ENCODE assay signal across 1 cellular context in the genomic region with DNA sequence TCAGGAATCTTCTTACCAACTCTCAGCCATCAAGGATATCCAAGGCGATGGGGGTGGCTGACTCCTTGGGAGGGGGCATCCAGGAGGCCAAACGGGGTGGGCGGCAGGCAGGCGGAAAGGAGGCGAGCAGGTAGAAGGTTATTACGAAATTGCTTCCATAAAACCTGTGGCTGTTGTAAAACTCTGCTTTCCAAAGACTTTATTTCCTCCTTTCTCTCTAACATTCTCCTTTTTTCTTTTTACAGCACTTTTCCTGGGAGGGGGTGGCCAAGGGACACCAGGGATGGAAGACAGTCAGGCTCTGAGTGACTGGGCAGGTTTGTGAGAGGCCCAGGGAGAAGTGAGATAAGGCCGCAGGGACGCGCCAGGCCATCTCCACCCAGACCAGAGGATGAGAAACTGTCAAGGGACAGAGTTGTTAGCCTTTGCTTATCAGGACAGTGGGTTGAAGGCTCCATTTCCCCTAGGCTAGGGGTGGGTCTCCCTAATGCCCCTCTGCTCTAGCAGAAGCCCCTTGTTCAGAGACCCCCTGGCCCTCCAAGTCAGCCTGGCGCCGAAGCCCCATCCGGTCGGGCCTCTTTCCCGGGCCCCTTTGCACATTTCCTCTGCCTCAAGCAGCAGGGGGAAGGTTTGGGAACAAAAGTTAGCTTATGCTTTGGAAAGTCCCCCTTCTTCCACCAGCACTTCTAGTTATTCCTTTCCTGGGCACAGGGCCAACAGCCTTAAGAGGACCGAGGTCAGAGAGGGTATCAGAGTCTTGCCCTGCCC.
TF ChIP-seq lines count a peak whose summit lies in the region.

No MANE protein-coding gene starts in this region.

TF ChIP-seq in K562, 482 proteins besides CTCF, POLR2A, EP300 and RAD21 (continued from another document and continues in another):
- TF ChIP-seq, protein P1, sequence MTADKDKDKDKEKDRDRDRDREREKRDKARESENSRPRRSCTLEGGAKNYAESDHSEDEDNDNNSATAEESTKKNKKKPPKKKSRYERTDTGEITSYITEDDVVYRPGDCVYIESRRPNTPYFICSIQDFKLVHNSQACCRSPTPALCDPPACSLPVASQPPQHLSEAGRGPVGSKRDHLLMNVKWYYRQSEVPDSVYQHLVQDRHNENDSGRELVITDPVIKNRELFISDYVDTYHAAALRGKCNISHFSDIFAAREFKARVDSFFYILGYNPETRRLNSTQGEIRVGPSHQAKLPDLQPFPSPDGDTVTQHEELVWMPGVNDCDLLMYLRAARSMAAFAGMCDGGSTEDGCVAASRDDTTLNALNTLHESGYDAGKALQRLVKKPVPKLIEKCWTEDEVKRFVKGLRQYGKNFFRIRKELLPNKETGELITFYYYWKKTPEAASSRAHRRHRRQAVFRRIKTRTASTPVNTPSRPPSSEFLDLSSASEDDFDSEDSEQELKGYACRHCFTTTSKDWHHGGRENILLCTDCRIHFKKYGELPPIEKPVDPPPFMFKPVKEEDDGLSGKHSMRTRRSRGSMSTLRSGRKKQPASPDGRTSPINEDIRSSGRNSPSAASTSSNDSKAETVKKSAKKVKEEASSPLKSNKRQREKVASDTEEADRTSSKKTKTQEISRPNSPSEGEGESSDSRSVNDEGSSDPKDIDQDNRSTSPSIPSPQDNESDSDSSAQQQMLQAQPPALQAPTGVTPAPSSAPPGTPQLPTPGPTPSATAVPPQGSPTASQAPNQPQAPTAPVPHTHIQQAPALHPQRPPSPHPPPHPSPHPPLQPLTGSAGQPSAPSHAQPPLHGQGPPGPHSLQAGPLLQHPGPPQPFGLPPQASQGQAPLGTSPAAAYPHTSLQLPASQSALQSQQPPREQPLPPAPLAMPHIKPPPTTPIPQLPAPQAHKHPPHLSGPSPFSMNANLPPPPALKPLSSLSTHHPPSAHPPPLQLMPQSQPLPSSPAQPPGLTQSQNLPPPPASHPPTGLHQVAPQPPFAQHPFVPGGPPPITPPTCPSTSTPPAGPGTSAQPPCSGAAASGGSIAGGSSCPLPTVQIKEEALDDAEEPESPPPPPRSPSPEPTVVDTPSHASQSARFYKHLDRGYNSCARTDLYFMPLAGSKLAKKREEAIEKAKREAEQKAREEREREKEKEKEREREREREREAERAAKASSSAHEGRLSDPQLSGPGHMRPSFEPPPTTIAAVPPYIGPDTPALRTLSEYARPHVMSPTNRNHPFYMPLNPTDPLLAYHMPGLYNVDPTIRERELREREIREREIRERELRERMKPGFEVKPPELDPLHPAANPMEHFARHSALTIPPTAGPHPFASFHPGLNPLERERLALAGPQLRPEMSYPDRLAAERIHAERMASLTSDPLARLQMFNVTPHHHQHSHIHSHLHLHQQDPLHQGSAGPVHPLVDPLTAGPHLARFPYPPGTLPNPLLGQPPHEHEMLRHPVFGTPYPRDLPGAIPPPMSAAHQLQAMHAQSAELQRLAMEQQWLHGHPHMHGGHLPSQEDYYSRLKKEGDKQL (CRISPR knock-in tag; IDR thresholded peaks at IDR 0.05; ENCODE audit: borderline replicate concordance), result no peak
- no peak for TF ChIP-seq KHSRP (IDR thresholded peaks at IDR 0.05)
- TF ChIP-seq COPS2 (conservative IDR thresholded peaks at IDR 0.05), result no peak
- no peak for TF ChIP-seq NR2C2 (CRISPR knock-in tag; IDR thresholded peaks at IDR 0.05)
- no peak; the same call in 1 of the 2 replicates for TF ChIP-seq NR2C2 (tag; IDR thresholded peaks at IDR 0.05)
- peak; percentile 33 for TF ChIP-seq EGR1 (conservative IDR thresholded peaks at IDR 0.05)
- no peak for TF ChIP-seq ZNF384 (IDR thresholded peaks at IDR 0.05; ENCODE audit: low read depth, low read length)
- TF ChIP-seq, protein P2, sequence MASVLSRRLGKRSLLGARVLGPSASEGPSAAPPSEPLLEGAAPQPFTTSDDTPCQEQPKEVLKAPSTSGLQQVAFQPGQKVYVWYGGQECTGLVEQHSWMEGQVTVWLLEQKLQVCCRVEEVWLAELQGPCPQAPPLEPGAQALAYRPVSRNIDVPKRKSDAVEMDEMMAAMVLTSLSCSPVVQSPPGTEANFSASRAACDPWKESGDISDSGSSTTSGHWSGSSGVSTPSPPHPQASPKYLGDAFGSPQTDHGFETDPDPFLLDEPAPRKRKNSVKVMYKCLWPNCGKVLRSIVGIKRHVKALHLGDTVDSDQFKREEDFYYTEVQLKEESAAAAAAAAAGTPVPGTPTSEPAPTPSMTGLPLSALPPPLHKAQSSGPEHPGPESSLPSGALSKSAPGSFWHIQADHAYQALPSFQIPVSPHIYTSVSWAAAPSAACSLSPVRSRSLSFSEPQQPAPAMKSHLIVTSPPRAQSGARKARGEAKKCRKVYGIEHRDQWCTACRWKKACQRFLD (CRISPR knock-in tag; IDR thresholded peaks at IDR 0.05), result peak; percentile 60; the same call in 1 of the 2 replicates
- TF ChIP-seq, protein P3, sequence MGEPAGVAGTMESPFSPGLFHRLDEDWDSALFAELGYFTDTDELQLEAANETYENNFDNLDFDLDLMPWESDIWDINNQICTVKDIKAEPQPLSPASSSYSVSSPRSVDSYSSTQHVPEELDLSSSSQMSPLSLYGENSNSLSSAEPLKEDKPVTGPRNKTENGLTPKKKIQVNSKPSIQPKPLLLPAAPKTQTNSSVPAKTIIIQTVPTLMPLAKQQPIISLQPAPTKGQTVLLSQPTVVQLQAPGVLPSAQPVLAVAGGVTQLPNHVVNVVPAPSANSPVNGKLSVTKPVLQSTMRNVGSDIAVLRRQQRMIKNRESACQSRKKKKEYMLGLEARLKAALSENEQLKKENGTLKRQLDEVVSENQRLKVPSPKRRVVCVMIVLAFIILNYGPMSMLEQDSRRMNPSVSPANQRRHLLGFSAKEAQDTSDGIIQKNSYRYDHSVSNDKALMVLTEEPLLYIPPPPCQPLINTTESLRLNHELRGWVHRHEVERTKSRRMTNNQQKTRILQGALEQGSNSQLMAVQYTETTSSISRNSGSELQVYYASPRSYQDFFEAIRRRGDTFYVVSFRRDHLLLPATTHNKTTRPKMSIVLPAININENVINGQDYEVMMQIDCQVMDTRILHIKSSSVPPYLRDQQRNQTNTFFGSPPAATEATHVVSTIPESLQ (CRISPR knock-in tag; IDR thresholded peaks at IDR 0.05), result peak; percentile 49; the same call in 1 of the 2 replicates
- TF ChIP-seq, protein P4, sequence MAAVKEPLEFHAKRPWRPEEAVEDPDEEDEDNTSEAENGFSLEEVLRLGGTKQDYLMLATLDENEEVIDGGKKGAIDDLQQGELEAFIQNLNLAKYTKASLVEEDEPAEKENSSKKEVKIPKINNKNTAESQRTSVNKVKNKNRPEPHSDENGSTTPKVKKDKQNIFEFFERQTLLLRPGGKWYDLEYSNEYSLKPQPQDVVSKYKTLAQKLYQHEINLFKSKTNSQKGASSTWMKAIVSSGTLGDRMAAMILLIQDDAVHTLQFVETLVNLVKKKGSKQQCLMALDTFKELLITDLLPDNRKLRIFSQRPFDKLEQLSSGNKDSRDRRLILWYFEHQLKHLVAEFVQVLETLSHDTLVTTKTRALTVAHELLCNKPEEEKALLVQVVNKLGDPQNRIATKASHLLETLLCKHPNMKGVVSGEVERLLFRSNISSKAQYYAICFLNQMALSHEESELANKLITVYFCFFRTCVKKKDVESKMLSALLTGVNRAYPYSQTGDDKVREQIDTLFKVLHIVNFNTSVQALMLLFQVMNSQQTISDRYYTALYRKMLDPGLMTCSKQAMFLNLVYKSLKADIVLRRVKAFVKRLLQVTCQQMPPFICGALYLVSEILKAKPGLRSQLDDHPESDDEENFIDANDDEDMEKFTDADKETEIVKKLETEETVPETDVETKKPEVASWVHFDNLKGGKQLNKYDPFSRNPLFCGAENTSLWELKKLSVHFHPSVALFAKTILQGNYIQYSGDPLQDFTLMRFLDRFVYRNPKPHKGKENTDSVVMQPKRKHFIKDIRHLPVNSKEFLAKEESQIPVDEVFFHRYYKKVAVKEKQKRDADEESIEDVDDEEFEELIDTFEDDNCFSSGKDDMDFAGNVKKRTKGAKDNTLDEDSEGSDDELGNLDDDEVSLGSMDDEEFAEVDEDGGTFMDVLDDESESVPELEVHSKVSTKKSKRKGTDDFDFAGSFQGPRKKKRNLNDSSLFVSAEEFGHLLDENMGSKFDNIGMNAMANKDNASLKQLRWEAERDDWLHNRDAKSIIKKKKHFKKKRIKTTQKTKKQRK (IDR thresholded peaks at IDR 0.05; ENCODE audit: borderline replicate concordance, low read depth, low read length), result no peak
- no peak for TF ChIP-seq ARHGAP35 (IDR thresholded peaks at IDR 0.05; ENCODE audit: partially characterized antibody)
- TF ChIP-seq RFX7 (CRISPR knock-in tag; IDR thresholded peaks at IDR 0.05), result no peak
- TF ChIP-seq CBX8 (IDR thresholded peaks at IDR 0.05; ENCODE audit: borderline replicate concordance, extremely low read depth, low read depth, low read length, poor library complexity, severe bottlenecking), result no peak
- TF ChIP-seq RB1 (IDR thresholded peaks at IDR 0.05; ENCODE audit: low read depth), result no peak
- peak; percentile 56; the same call in 1 of the 2 replicates for TF ChIP-seq TEAD4 (IDR thresholded peaks at IDR 0.05; ENCODE audit: low read length)
- no peak for TF ChIP-seq TEAD4 (CRISPR knock-in tag; IDR thresholded peaks at IDR 0.05; ENCODE audit: borderline replicate concordance)
- TF ChIP-seq BCL6 (CRISPR knock-in tag; IDR thresholded peaks at IDR 0.05), result no peak
- no peak for TF ChIP-seq JUNB (CRISPR knock-in tag; conservative IDR thresholded peaks at IDR 0.05)
- TF ChIP-seq ZFX (CRISPR knock-in tag; IDR thresholded peaks at IDR 0.05), result peak; percentile 76
- TF ChIP-seq ILF3 (IDR thresholded peaks at IDR 0.05; ENCODE audit: borderline replicate concordance), result no peak
- TF ChIP-seq RUNX1 (IDR thresholded peaks at IDR 0.05; ENCODE audit: low read depth), result no peak; the same call in 1 of the 2 replicates
- peak; percentile 10 to 24; a peak in 1 of 4 replicates for TF ChIP-seq TRIM24 (IDR thresholded peaks at IDR 0.05)
- peak; percentile 56 for TF ChIP-seq POLR2G (IDR thresholded peaks at IDR 0.05; ENCODE audit: low read depth, low read length)
- TF ChIP-seq L3MBTL2 (IDR thresholded peaks at IDR 0.05), result peak; percentile 65
- no peak for TF ChIP-seq RFX5 (IDR thresholded peaks at IDR 0.05; ENCODE audit: low read depth, low read length)
- no peak for TF ChIP-seq RBM34 (IDR thresholded peaks at IDR 0.05; ENCODE audit: borderline replicate concordance, insufficient read depth, low read length)
- no peak for TF ChIP-seq KLF13 (tag; IDR thresholded peaks at IDR 0.05; ENCODE audit: borderline replicate concordance, low read depth)
- TF ChIP-seq, protein P5, sequence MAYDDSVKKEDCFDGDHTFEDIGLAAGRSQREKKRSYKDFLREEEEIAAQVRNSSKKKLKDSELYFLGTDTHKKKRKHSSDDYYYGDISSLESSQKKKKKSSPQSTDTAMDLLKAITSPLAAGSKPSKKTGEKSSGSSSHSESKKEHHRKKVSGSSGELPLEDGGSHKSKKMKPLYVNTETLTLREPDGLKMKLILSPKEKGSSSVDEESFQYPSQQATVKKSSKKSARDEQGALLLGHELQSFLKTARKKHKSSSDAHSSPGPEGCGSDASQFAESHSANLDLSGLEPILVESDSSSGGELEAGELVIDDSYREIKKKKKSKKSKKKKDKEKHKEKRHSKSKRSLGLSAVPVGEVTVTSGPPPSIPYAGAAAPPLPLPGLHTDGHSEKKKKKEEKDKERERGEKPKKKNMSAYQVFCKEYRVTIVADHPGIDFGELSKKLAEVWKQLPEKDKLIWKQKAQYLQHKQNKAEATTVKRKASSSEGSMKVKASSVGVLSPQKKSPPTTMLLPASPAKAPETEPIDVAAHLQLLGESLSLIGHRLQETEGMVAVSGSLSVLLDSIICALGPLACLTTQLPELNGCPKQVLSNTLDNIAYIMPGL (CRISPR knock-in tag; IDR thresholded peaks at IDR 0.05), result no peak
- TF ChIP-seq, protein P6, sequence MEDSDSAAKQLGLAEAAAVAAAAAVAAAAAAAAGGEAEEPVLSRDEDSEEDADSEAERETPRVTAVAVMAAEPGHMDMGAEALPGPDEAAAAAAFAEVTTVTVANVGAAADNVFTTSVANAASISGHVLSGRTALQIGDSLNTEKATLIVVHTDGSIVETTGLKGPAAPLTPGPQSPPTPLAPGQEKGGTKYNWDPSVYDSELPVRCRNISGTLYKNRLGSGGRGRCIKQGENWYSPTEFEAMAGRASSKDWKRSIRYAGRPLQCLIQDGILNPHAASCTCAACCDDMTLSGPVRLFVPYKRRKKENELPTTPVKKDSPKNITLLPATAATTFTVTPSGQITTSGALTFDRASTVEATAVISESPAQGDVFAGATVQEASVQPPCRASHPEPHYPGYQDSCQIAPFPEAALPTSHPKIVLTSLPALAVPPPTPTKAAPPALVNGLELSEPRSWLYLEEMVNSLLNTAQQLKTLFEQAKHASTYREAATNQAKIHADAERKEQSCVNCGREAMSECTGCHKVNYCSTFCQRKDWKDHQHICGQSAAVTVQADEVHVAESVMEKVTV (CRISPR knock-in tag; IDR thresholded peaks at IDR 0.05), result no peak
- no peak for TF ChIP-seq ZNF143 (CRISPR knock-in tag; IDR thresholded peaks at IDR 0.05)
- peak; percentile 59 for TF ChIP-seq MYC (IDR thresholded peaks at IDR 0.05; ENCODE audit: low read depth, low read length)
- TF ChIP-seq MYC (CRISPR knock-in tag; IDR thresholded peaks at IDR 0.05; ENCODE audit: borderline replicate concordance, low read depth), result no peak
- TF ChIP-seq, protein P7, sequence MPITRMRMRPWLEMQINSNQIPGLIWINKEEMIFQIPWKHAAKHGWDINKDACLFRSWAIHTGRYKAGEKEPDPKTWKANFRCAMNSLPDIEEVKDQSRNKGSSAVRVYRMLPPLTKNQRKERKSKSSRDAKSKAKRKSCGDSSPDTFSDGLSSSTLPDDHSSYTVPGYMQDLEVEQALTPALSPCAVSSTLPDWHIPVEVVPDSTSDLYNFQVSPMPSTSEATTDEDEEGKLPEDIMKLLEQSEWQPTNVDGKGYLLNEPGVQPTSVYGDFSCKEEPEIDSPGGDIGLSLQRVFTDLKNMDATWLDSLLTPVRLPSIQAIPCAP (CRISPR knock-in tag; IDR thresholded peaks at IDR 0.05; ENCODE audit: borderline replicate concordance), result no peak
- peak; percentile 98 for TF ChIP-seq CTBP1 (IDR thresholded peaks at IDR 0.05; ENCODE audit: borderline replicate concordance)
- TF ChIP-seq NFE2L1 (tag; IDR thresholded peaks at IDR 0.05; ENCODE audit: borderline replicate concordance, low read depth), result no peak; the same call in 1 of the 2 replicates
- peak; percentile 97 for TF ChIP-seq MECOM (CRISPR knock-in tag; IDR thresholded peaks at IDR 0.05)
- no peak for TF ChIP-seq ETS2 (tag; IDR thresholded peaks at IDR 0.05; ENCODE audit: borderline replicate concordance, poor library complexity, severe bottlenecking)
- TF ChIP-seq CC2D1A (IDR thresholded peaks at IDR 0.05), result no peak
- TF ChIP-seq GATAD2B (IDR thresholded peaks at IDR 0.05; ENCODE audit: borderline replicate concordance), result no peak
- no peak for TF ChIP-seq BACH1 (tag; IDR thresholded peaks at IDR 0.05)
- TF ChIP-seq, protein P8, sequence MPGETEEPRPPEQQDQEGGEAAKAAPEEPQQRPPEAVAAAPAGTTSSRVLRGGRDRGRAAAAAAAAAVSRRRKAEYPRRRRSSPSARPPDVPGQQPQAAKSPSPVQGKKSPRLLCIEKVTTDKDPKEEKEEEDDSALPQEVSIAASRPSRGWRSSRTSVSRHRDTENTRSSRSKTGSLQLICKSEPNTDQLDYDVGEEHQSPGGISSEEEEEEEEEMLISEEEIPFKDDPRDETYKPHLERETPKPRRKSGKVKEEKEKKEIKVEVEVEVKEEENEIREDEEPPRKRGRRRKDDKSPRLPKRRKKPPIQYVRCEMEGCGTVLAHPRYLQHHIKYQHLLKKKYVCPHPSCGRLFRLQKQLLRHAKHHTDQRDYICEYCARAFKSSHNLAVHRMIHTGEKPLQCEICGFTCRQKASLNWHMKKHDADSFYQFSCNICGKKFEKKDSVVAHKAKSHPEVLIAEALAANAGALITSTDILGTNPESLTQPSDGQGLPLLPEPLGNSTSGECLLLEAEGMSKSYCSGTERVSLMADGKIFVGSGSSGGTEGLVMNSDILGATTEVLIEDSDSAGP (CRISPR knock-in tag; IDR thresholded peaks at IDR 0.05), result no peak
